Comparison of ENCODE assay signal across 19 cellular contexts in the genomic region with DNA sequence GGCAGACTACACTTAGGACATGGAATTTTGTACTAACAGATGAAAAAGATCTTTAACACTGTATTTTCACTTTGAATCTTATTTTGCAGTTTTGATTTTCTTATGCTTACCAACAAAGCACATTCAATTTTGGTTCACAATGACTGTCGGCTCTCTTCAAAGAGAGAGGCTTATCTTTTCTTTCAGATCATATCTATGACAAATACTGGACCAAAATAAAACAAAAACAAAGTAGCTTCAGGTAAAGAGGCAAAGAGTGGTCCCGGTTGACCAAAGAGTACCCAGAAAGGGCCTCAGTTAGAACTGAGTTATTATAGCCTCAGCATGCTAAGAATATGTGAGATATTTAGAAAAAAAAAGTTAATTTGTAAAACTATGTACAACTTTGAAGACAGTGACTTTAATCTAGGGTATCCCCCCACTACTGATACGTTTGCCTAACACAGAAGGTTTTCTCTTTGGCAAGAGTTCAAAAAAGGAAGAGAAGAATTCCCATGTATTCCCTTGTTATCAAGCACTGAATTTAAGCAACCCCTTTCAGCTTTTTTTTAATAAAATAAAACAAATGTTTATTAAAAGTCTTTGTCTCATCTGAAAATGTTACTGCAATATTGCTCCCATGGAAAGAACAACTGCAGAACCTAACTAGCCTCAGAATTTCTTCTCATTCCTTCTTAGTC. TPM values are rescaled to one million over a fixed set of nuclear protein-coding genes. Genes with fewer than 3 reads are reported as not detected.
"Had no signal": no experiment of that assay in that cellular context is flagged by ENCODE, and none has a peak within 500 bp of the region (broad histone marks: within the 10 kb centered on the region; RNA-seq: fewer than 3 reads in every experiment).

No MANE protein-coding gene starts in this region.

- ATAC-seq: activated T-helper 17 cell treated with anti-CD3 and anti-CD28 coated beads, Interleukin-2, amount 50 U/mL, for 72 hours; gastroesophageal sphincter; lower lobe of right lung; right cardiac atrium; T-cell had no signal

- H3K27ac ChIP-seq: gastroesophageal sphincter, heart right ventricle, lower lobe of right lung, neutrophil, prostate gland, stomach had no signal

- H3K27me3 ChIP-seq: gastroesophageal sphincter, heart right ventricle, neutrophil, stomach had no signal

- H3K4me1 ChIP-seq: gastroesophageal sphincter, lower lobe of right lung, prostate gland had no signal

- FAIRE-seq: bronchial epithelial cell, endometrium, islet of Langerhans, urothelium cell line had no signal

- H3K4me1 Mint-ChIP-seq: naive B cell, T-cell had no signal

- H3K36me3 ChIP-seq: gastroesophageal sphincter, heart right ventricle, lower lobe of right lung, neutrophil, prostate gland, stomach had no signal

- H3K9me3 ChIP-seq: gastroesophageal sphincter, heart right ventricle, lower lobe of right lung, neutrophil, prostate gland, stomach had no signal

- DNase-seq: activated CD4-positive, CD25-positive, alpha-beta regulatory T cell treated with anti-CD3 and anti-CD28 coated beads, Interleukin-2, amount 50 U/mL, for 72 hours; activated naive CD4-positive, alpha-beta T cell treated with Interleukin-2 at 50 U/mL for 16 hours; aorta; heart right ventricle; left colon; lower lobe of right lung; naive B cell; right cardiac atrium; stomach; T-cell; T1000 had no signal

- H3K9me3 Mint-ChIP-seq: activated T-helper 17 cell treated with anti-CD3 and anti-CD28 coated beads, Interleukin-2, amount 50 U/mL, for 72 hours; naive B cell; T-cell had no signal

- H3K36me3 Mint-ChIP-seq: naive B cell, T-cell had no signal

- H3K27ac Mint-ChIP-seq: activated T-helper 17 cell treated with anti-CD3 and anti-CD28 coated beads, Interleukin-2, amount 50 U/mL, for 72 hours; naive B cell; T-cell had no signal

- H3K4me3 ChIP-seq: gastroesophageal sphincter, heart right ventricle, lower lobe of right lung, prostate gland, stomach had no signal

- H3K4me3 Mint-ChIP-seq: activated T-helper 17 cell treated with anti-CD3 and anti-CD28 coated beads, Interleukin-2, amount 50 U/mL, for 72 hours; naive B cell; T-cell had no signal

- H3K27me3 Mint-ChIP-seq: naive B cell had no signal

RNA-seq across cellular contexts. Expression of a gene that starts 56.4 kb away (rescaled TPM):
- total RNA-seq: activated T-helper 17 cell treated with anti-CD3 and anti-CD28 coated beads, Interleukin-2, amount 50 U/mL, for 72 hours had no signal
